ENCODE assay signal across 1 cellular context in genomic region chr6:129959358-129959930, GRCh38.
TF ChIP-seq lines count a peak whose summit lies in the region.

No MANE protein-coding gene starts in this region.

TF ChIP-seq in HepG2, 621 proteins besides CTCF, POLR2A, EP300 and RAD21 (continued from another document):
- TF ChIP-seq AKNA (CRISPR knock-in tag; IDR thresholded peaks at IDR 0.05; ENCODE audit: borderline replicate concordance): no peak
- no peak for TF ChIP-seq TOPORS (CRISPR knock-in tag; IDR thresholded peaks at IDR 0.05)
- TF ChIP-seq FLYWCH1 (CRISPR knock-in tag; IDR thresholded peaks at IDR 0.05): no peak
